ENCODE assay signal across 1 cellular context in the genomic region with DNA sequence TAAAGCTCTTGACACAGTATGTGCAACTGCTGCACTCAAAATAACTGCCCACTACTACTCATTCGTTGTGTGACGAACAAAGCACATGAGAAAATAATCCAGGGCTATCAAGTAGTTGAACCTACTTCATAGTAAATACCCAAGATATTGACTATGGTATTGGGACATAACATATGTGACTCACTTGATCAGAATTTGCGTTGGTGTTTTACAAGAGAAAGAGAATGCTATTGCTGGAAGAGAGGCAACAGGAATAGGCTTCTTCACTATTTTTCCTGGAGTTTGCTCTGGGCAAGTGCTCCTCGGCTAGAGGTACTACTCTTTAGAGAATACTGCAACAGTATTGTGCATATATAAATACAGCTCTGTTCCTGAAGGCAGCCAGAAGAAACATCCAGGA.
TF ChIP-seq lines count a peak whose summit lies in the region.

No MANE protein-coding gene starts in this region.

TF ChIP-seq in GM23338, 12 proteins besides CTCF, POLR2A, EP300 and RAD21:
- TF ChIP-seq ZNF114 (CRISPR knock-in tag; IDR thresholded peaks at IDR 0.05), result no peak
- TF ChIP-seq CREB1 (CRISPR knock-in tag; IDR thresholded peaks at IDR 0.05; ENCODE audit: low read depth), result no peak
- TF ChIP-seq STAT1 (IDR thresholded peaks at IDR 0.05; ENCODE audit: unreplicated experiment), result no peak
- TF ChIP-seq, protein P1, sequence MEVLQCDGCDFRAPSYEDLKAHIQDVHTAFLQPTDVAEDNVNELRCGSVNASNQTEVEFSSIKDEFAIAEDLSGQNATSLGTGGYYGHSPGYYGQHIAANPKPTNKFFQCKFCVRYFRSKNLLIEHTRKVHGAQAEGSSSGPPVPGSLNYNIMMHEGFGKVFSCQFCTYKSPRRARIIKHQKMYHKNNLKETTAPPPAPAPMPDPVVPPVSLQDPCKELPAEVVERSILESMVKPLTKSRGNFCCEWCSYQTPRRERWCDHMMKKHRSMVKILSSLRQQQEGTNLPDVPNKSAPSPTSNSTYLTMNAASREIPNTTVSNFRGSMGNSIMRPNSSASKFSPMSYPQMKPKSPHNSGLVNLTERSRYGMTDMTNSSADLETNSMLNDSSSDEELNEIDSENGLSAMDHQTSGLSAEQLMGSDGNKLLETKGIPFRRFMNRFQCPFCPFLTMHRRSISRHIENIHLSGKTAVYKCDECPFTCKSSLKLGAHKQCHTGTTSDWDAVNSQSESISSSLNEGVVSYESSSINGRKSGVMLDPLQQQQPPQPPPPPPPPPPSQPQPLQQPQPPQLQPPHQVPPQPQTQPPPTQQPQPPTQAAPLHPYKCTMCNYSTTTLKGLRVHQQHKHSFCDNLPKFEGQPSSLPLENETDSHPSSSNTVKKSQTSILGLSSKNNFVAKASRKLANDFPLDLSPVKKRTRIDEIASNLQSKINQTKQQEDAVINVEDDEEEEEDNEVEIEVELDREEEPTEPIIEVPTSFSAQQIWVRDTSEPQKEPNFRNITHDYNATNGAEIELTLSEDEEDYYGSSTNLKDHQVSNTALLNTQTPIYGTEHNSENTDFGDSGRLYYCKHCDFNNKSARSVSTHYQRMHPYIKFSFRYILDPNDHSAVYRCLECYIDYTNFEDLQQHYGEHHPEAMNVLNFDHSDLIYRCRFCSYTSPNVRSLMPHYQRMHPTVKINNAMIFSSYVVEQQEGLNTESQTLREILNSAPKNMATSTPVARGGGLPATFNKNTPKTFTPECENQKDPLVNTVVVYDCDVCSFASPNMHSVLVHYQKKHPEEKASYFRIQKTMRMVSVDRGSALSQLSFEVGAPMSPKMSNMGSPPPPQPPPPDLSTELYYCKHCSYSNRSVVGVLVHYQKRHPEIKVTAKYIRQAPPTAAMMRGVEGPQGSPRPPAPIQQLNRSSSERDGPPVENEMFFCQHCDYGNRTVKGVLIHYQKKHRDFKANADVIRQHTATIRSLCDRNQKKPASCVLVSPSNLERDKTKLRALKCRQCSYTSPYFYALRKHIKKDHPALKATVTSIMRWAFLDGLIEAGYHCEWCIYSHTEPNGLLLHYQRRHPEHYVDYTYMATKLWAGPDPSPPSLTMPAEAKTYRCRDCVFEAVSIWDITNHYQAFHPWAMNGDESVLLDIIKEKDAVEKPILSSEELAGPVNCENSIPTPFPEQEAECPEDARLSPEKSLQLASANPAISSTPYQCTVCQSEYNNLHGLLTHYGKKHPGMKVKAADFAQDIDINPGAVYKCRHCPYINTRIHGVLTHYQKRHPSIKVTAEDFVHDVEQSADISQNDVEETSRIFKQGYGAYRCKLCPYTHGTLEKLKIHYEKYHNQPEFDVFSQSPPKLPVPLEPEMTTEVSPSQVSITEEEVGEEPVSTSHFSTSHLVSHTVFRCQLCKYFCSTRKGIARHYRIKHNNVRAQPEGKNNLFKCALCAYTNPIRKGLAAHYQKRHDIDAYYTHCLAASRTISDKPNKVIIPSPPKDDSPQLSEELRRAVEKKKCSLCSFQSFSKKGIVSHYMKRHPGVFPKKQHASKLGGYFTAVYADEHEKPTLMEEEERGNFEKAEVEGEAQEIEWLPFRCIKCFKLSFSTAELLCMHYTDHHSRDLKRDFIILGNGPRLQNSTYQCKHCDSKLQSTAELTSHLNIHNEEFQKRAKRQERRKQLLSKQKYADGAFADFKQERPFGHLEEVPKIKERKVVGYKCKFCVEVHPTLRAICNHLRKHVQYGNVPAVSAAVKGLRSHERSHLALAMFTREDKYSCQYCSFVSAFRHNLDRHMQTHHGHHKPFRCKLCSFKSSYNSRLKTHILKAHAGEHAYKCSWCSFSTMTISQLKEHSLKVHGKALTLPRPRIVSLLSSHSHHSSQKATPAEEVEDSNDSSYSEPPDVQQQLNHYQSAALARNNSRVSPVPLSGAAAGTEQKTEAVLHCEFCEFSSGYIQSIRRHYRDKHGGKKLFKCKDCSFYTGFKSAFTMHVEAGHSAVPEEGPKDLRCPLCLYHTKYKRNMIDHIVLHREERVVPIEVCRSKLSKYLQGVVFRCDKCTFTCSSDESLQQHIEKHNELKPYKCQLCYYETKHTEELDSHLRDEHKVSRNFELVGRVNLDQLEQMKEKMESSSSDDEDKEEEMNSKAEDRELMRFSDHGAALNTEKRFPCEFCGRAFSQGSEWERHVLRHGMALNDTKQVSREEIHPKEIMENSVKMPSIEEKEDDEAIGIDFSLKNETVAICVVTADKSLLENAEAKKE (CRISPR knock-in tag; IDR thresholded peaks at IDR 0.05), result no peak
- TF ChIP-seq, protein P2, sequence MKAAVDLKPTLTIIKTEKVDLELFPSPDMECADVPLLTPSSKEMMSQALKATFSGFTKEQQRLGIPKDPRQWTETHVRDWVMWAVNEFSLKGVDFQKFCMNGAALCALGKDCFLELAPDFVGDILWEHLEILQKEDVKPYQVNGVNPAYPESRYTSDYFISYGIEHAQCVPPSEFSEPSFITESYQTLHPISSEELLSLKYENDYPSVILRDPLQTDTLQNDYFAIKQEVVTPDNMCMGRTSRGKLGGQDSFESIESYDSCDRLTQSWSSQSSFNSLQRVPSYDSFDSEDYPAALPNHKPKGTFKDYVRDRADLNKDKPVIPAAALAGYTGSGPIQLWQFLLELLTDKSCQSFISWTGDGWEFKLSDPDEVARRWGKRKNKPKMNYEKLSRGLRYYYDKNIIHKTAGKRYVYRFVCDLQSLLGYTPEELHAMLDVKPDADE (IDR thresholded peaks at IDR 0.05), result no peak
- TF ChIP-seq, protein P3, sequence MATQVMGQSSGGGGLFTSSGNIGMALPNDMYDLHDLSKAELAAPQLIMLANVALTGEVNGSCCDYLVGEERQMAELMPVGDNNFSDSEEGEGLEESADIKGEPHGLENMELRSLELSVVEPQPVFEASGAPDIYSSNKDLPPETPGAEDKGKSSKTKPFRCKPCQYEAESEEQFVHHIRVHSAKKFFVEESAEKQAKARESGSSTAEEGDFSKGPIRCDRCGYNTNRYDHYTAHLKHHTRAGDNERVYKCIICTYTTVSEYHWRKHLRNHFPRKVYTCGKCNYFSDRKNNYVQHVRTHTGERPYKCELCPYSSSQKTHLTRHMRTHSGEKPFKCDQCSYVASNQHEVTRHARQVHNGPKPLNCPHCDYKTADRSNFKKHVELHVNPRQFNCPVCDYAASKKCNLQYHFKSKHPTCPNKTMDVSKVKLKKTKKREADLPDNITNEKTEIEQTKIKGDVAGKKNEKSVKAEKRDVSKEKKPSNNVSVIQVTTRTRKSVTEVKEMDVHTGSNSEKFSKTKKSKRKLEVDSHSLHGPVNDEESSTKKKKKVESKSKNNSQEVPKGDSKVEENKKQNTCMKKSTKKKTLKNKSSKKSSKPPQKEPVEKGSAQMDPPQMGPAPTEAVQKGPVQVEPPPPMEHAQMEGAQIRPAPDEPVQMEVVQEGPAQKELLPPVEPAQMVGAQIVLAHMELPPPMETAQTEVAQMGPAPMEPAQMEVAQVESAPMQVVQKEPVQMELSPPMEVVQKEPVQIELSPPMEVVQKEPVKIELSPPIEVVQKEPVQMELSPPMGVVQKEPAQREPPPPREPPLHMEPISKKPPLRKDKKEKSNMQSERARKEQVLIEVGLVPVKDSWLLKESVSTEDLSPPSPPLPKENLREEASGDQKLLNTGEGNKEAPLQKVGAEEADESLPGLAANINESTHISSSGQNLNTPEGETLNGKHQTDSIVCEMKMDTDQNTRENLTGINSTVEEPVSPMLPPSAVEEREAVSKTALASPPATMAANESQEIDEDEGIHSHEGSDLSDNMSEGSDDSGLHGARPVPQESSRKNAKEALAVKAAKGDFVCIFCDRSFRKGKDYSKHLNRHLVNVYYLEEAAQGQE (IDR thresholded peaks at IDR 0.05; ENCODE audit: unreplicated experiment), result no peak
- TF ChIP-seq EZH2phosphoT487 (IDR thresholded peaks at IDR 0.05; ENCODE audit: unreplicated experiment), result no peak
- no peak for TF ChIP-seq ZNF331 (CRISPR knock-in tag; IDR thresholded peaks at IDR 0.05; ENCODE audit: low read depth)
- TF ChIP-seq NANOG (IDR thresholded peaks at IDR 0.05; ENCODE audit: borderline replicate concordance), result no peak
- no peak for TF ChIP-seq POLR2AphosphoS5 (IDR thresholded peaks at IDR 0.05; ENCODE audit: low read depth)
- TF ChIP-seq EZH2 (IDR thresholded peaks at IDR 0.05; ENCODE audit: low read depth, unreplicated experiment), result no peak
- TF ChIP-seq JUNB (IDR thresholded peaks at IDR 0.05; ENCODE audit: unreplicated experiment), result no peak
